Comparison of ENCODE assay signal across 23 cellular contexts in the genomic region with DNA sequence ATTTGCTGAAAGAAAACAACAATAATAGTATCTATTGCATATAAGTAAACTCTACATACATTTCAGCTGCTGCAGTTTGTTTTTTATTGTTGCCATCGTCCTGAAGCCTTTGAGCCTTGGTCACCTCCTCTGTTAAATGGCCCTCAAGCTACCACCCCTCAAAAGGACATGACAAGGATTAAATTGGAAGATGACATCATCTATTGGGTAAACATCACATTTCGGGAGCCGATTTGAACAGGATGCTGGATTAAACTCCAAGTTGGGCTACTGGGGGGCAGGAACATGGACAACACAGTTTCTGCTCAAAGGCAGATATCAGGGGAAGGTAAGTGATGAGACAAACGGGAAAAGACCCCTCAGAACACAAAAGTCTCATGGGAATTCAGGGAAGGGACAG.
"Had no signal": no experiment of that assay in that cellular context is flagged by ENCODE, and none has a peak within 500 bp of the region (broad histone marks: within the 10 kb centered on the region; RNA-seq: fewer than 3 reads in every experiment).

No MANE protein-coding gene starts in this region.

- H3K27ac ChIP-seq: ovary, parathyroid adenoma, psoas muscle, right lobe of liver, sigmoid colon, stomach, testis, tibial artery, transverse colon, upper lobe of right lung, uterus had no signal

- H3K27me3 ChIP-seq: ovary, right lobe of liver, testis, transverse colon, uterus had no signal

- H3K4me1 ChIP-seq: parathyroid adenoma, sigmoid colon, stomach, testis, tibial artery, transverse colon, uterus had no signal

- H3K36me3 ChIP-seq: ovary, right lobe of liver, sigmoid colon, stomach, tibial artery, transverse colon, upper lobe of right lung, uterus had no signal

- H3K9me3 ChIP-seq: ovary, psoas muscle, right lobe of liver, sigmoid colon, stomach, testis, tibial artery, transverse colon, upper lobe of right lung, uterus had no signal

- ATAC-seq: naive thymus-derived CD8-positive, alpha-beta T cell; psoas muscle; right cardiac atrium; stimulated activated effector memory CD8-positive, alpha-beta T cell treated with anti-CD3 and anti-CD28 coated beads, Interleukin-12 subunit alpha, Interleukin-12 subunit beta, amount 100 ng/mL, for 72 hours; stimulated activated naive B cell treated with anti-CD40 and anti-IgM and Interleukin-4, amounts not matched to agents 10 μg/mL and 1 μg/mL and 100 μg/mL, for 72 hours had no signal

- H3K4me3 ChIP-seq: ovary, psoas muscle, right lobe of liver, sigmoid colon, stomach, testis, tibial artery, transverse colon, upper lobe of right lung, uterus had no signal

- FAIRE-seq: small intestine had no signal

- H3K79me2 ChIP-seq: parathyroid adenoma had no signal

- DNase-seq: naive thymus-derived CD8-positive, alpha-beta T cell; nephron progenitor cell; occipital lobe; ovary; psoas muscle; right cardiac atrium; right lobe of liver; sigmoid colon; small intestine; stimulated activated CD4-positive, alpha-beta T cell treated with anti-CD3 and anti-CD28 coated beads, Interleukin-15, amount 100 ng/mL, for 24 hours; stimulated activated CD4-positive, alpha-beta T cell treated with anti-CD3 and anti-CD28 coated beads, Interleukin-2, amount 100 ng/mL, for 24 hours; stimulated activated CD4-positive, alpha-beta T cell treated with anti-CD3 and anti-CD28 coated beads, Interleukin-2, amount 100 ng/mL, for 48 hours; stimulated activated CD4-positive, alpha-beta T cell treated with anti-CD3 and anti-CD28 coated beads, Interleukin-4, amount 100 ng/mL, for 24 hours; stimulated activated naive B cell treated with anti-CD40 and anti-IgM and Interleukin-4, amounts not matched to agents 10 μg/mL and 1 μg/mL and 100 μg/mL, for 72 hours; stimulated activated naive CD4-positive, alpha-beta T cell treated with Interleukin-2 at 50 U/mL for 16 hours; stomach; testis; tibial artery; transverse colon; upper lobe of right lung; uterus had no signal

- H2AFZ ChIP-seq: parathyroid adenoma had no signal

- H3K9ac ChIP-seq: parathyroid adenoma had no signal
